Comparison of ENCODE assay signal across 13 cellular contexts in genomic region chr9:77883846-77884771, GRCh38.
DNase-seq lines count a peak whose midpoint lies in the region; ATAC-seq, FAIRE-seq and TF ChIP-seq lines count a peak whose summit lies in the region.
"Had no signal": no experiment of that assay in that cellular context is flagged by ENCODE, and none has a peak within 500 bp of the region (broad histone marks: within the 10 kb centered on the region; RNA-seq: fewer than 3 reads in every experiment).

No MANE protein-coding gene starts in this region.

- peak overlapping the region in 1 of 3 experiments; percentile 25; a peak in 1 of 7 replicates for H3K27ac Mint-ChIP-seq in H9
- H3K27ac Mint-ChIP-seq: activated naive CD8-positive, alpha-beta T cell had no signal

- no peak overlapping the region for H3K14ac ChIP-seq in H9 (ENCODE audit: insufficient read depth, low read length)

- DNase-seq in EL, result peak; percentile 72
- peak; percentile 90 for DNase-seq in RWPE1 (ENCODE audit: low spot score)
- DNase-seq in endothelial cell of umbilical vein (ENCODE audit: low read depth, low spot score), result no peak
- no peak for DNase-seq in omental fat pad (ENCODE audit: low spot score)
- no peak for DNase-seq in H9
- no peak for DNase-seq in coronary artery (ENCODE audit: low spot score)
- DNase-seq in Karpas-422, result no peak
- DNase-seq: Caco-2, KG1 had no signal

- dilution Hi-C loops in endothelial cell of umbilical vein (cut with MboI; ENCODE audit: extremely low pct_ligation_motif_present, low sequenced_read_pairs), result no loop called here

- H2BK20ac ChIP-seq in H9 (ENCODE audit: low read depth, low read length, poor library complexity, severe bottlenecking), result no peak overlapping the region

- peaks cover 24 to 27% of the 10 kb centered on the region in 2 experiments for H3K4me1 Mint-ChIP-seq in H9

- H2BK12ac ChIP-seq in H9 (ENCODE audit: insufficient read length, low read depth, low read length), result no peak overlapping the region

- H3K36me3 ChIP-seq in endothelial cell of umbilical vein (ENCODE audit: control insufficient read depth in 2 of 2, extremely low read depth in 1 of 2, insufficient read depth in 2 of 2, low read length in 2 of 2), result no peaks in the 10 kb centered on the region
- no peaks in the 10 kb centered on the region for H3K36me3 ChIP-seq in Karpas-422 (ENCODE audit: insufficient read depth, low read length)

- CTCF ChIA-PET in RWPE1 (lab: Yijun Ruan, JAX) (interaction anchor here (0.6 kb wide), 1 partner anchor 14 kb away, joined by 3 read pairs; no protein-coding TSS in a partner anchor), endothelial cell of umbilical vein (lab: Charles Lee) (interaction anchor here (1.0 to 2.2 kb wide), 6 partner anchors 8 to 451 kb away, joined by 3 to 15 read pairs (median 6); no protein-coding TSS in a partner anchor)

- H4K20me1 ChIP-seq in endothelial cell of umbilical vein (replicated peaks; ENCODE audit: control insufficient read depth, extremely low read depth, insufficient read depth, low read length) (peaks cover 2% of the 10 kb centered on the region), H9 (ENCODE audit: control insufficient read depth, insufficient read depth, insufficient read length) (no peaks in the 10 kb centered on the region), Karpas-422 (ENCODE audit: insufficient read depth, low read depth, low read length) (no peaks in the 10 kb centered on the region)

- no peaks in the 10 kb centered on the region for H3K23me2 ChIP-seq in H9 (ENCODE audit: insufficient read length, low read depth, low read length, poor library complexity, severe bottlenecking)

- H3K9me3 Mint-ChIP-seq in H9, result no peaks in the 10 kb centered on the region

- H3K36me3 Mint-ChIP-seq in H9 (ENCODE audit: insufficient read depth in 1 of 3, low read depth in 3 of 3), result no peaks in the 10 kb centered on the region

- no peak overlapping the region for H3K23ac ChIP-seq in H9 (ENCODE audit: insufficient read length, low read depth, low read length)

- H3K27me3 ChIP-seq in endothelial cell of umbilical vein (ENCODE audit: control insufficient read depth in 2 of 2, insufficient read depth in 2 of 2, low read length in 2 of 2) (no peaks in the 10 kb centered on the region), H9 (ENCODE audit: insufficient read depth, low read length) (no peaks in the 10 kb centered on the region), Karpas-422 (ENCODE audit: low read length) (no peaks in the 10 kb centered on the region)

- intact Hi-C loops in endothelial cell of umbilical vein (cut with micrococcal nuclease), result no loop called here

- H2BK15ac ChIP-seq in H9 (ENCODE audit: low read depth, low read length), result no peak overlapping the region

- peak; percentile 42 for FAIRE-seq in endothelial cell of umbilical vein (lab: Jason Lieb, UNC)
- FAIRE-seq: frontal cortex, TTC549 had no signal

- POLR2A ChIA-PET in RWPE1 (lab: Yijun Ruan, JAX; ENCODE audit: low non-redundant PET) (no interaction called here), endothelial cell of umbilical vein (lab: Charles Lee) (no interaction called here)

- H2BK120ac ChIP-seq in H9 (ENCODE audit: low read depth, low read length, poor library complexity, severe bottlenecking), result no peak overlapping the region

- H4K91ac ChIP-seq in H9 (ENCODE audit: insufficient read length, low read depth, low read length), result no peak overlapping the region

- TF ChIP-seq CTCF in RWPE1 (conservative IDR thresholded peaks at IDR 0.05; ENCODE audit: low read depth), result no peak
- no peak for TF ChIP-seq CTCF in endothelial cell of umbilical vein (IDR thresholded peaks at IDR 0.05; ENCODE audit: extremely low read depth in 1 of 2, insufficient read depth in 1 of 2, low read depth in 1 of 2, low read length in 2 of 2)
- no peak for TF ChIP-seq CTCF in omental fat pad (IDR thresholded peaks at IDR 0.05)
- TF ChIP-seq CTCF in H9 (conservative IDR thresholded peaks at IDR 0.05), result no peak
- TF ChIP-seq CTCF in coronary artery (IDR thresholded peaks at IDR 0.05), result no peak

- H3K4me3 ChIP-seq in endothelial cell of umbilical vein (replicated peaks in 1 of 3; ENCODE audit: insufficient read depth in 1 of 3, low read depth in 1 of 3, low read length in 3 of 3) (no peak overlapping the region), coronary artery (no peak overlapping the region), Karpas-422 (ENCODE audit: low read length) (no peak overlapping the region)

- H3K18ac ChIP-seq in H9 (ENCODE audit: insufficient read length, low read depth, low read length), result no peak overlapping the region

- BruUV-seq in endothelial cell of umbilical vein (replicated peaks; lab: Mats Ljungman, UMichigan), result no TSS peak

- no CpG with 5 or more reads among the region's 5 CpGs for WGBS in H9 (ENCODE audit: extremely low coverage, insufficient read length, low lambda C conversion rate)

- H3K56ac ChIP-seq in H9 (ENCODE audit: insufficient read length, low read depth, low read length), result no peak overlapping the region

- no peaks in the 10 kb centered on the region for H3K79me1 ChIP-seq in H9 (ENCODE audit: insufficient read depth, low read depth, low read length, poor library complexity, severe bottlenecking)

- H3K9me1 ChIP-seq in endothelial cell of umbilical vein (replicated peaks; ENCODE audit: control insufficient read depth, extremely low read depth, insufficient read depth, low read length), result no peaks in the 10 kb centered on the region

- no peak overlapping the region for H4K8ac ChIP-seq in H9 (replicated peaks; ENCODE audit: insufficient read length, low read depth, low read length)

- no peak overlapping the region for H3K4ac ChIP-seq in H9 (ENCODE audit: low read depth, low read length)

- no peaks in the 10 kb centered on the region for H3K9me2 ChIP-seq in Karpas-422 (replicated peaks; ENCODE audit: insufficient read depth, low read length)

- no peak for TF ChIP-seq POLR2A in endothelial cell of umbilical vein (IDR thresholded peaks at IDR 0.05; ENCODE audit: low read depth, low read length)

- peaks cover 4% of the 10 kb centered on the region for H3K4me1 ChIP-seq in endothelial cell of umbilical vein (ENCODE audit: control insufficient read depth, extremely low read depth, insufficient read depth, low read length)
- H3K4me1 ChIP-seq in H9 (ENCODE audit: insufficient read depth, low read length), result peaks cover 10% of the 10 kb centered on the region; the same call in 1 of the 2 replicates
- no peaks in the 10 kb centered on the region for H3K4me1 ChIP-seq in Karpas-422 (ENCODE audit: low read length)

- H3K27ac ChIP-seq in RWPE1 (peak overlapping the region; percentile 91), endothelial cell of umbilical vein (ENCODE audit: insufficient read depth, low read depth, low read length) (no peak overlapping the region), H9 (ENCODE audit: insufficient read length, low read depth, low read length) (no peak overlapping the region), coronary artery (peak overlapping the region in 1 of 2 donors; percentile 9), Karpas-422 (ENCODE audit: low read length) (no peak overlapping the region)

- peaks cover 15% of the 10 kb centered on the region for H3K79me2 ChIP-seq in endothelial cell of umbilical vein (ENCODE audit: control insufficient read depth, insufficient read depth, low read length)
- H3K79me2 ChIP-seq in H9 (ENCODE audit: insufficient read depth, low read length), result no peaks in the 10 kb centered on the region
- no peaks in the 10 kb centered on the region for H3K79me2 ChIP-seq in Karpas-422 (ENCODE audit: low read length)

- H3K4me3 Mint-ChIP-seq in H9, result no peak overlapping the region
- H3K4me3 Mint-ChIP-seq: activated naive CD8-positive, alpha-beta T cell had no signal

- H4K5ac ChIP-seq in H9 (ENCODE audit: insufficient read length, low read depth, low read length), result no peak overlapping the region

- H2BK5ac ChIP-seq in H9 (ENCODE audit: insufficient read length, low read length), result no peak overlapping the region

- H2AK5ac ChIP-seq in H9 (ENCODE audit: insufficient read length, low read length), result no peak overlapping the region

- H2AFZ ChIP-seq in endothelial cell of umbilical vein (ENCODE audit: low read depth, low read length) (no peak overlapping the region), H9 (ENCODE audit: low read length) (no peak overlapping the region), Karpas-422 (ENCODE audit: low read length) (no peak overlapping the region)

- ATAC-seq in omental fat pad (ENCODE audit: low FRiP score) (peak; percentile 38), HG03457 (IDR thresholded peaks at IDR 0.05; ENCODE audit: unreplicated experiment) (no peak)

- H3T11ph ChIP-seq in H9 (ENCODE audit: low read length), result no peak overlapping the region

- H3K4me2 ChIP-seq in endothelial cell of umbilical vein (ENCODE audit: insufficient read depth, low read length) (no peak overlapping the region), H9 (ENCODE audit: insufficient read depth, insufficient read length, low read length) (no peak overlapping the region), Karpas-422 (ENCODE audit: low read depth, low read length, poor library complexity, severe bottlenecking) (no peak overlapping the region)

- no peak overlapping the region for H3K9ac ChIP-seq in endothelial cell of umbilical vein (replicated peaks; ENCODE audit: extremely low read depth, insufficient read depth, low read length)
- H3K9ac ChIP-seq in H9 (ENCODE audit: extremely low read depth, insufficient read length, low read length), result no peak overlapping the region
- no peak overlapping the region for H3K9ac ChIP-seq in Karpas-422 (ENCODE audit: low read length)

- H3K9me3 ChIP-seq in endothelial cell of umbilical vein (replicated peaks; ENCODE audit: control insufficient read depth, insufficient read depth, low read length) (no peaks in the 10 kb centered on the region), H9 (ENCODE audit: control insufficient read depth, low read depth, low read length) (no peaks in the 10 kb centered on the region), Karpas-422 (ENCODE audit: low read length) (no peaks in the 10 kb centered on the region)
- H3K9me3 ChIP-seq: Caco-2 had no signal

- H3K27me3 Mint-ChIP-seq in H9 (ENCODE audit: low read depth), result no peaks in the 10 kb centered on the region
- H3K27me3 Mint-ChIP-seq: activated naive CD8-positive, alpha-beta T cell had no signal

TF ChIP-seq in endothelial cell of umbilical vein, 7 proteins besides CTCF, POLR2A, EP300 and RAD21 (continues in another document):
- TF ChIP-seq JUN (IDR thresholded peaks at IDR 0.05; ENCODE audit: borderline replicate concordance, insufficient read depth, insufficient read length, low read depth) (no peak), MAX (IDR thresholded peaks at IDR 0.05; ENCODE audit: insufficient read depth, insufficient read length) (no peak), GATA2 (IDR thresholded peaks at IDR 0.05; ENCODE audit: insufficient read depth, insufficient read length, low read depth, low read length) (no peak), FOS (IDR thresholded peaks at IDR 0.05; ENCODE audit: borderline replicate concordance, insufficient read depth, low read length) (no peak), MYC (IDR thresholded peaks at IDR 0.05; ENCODE audit: low read depth, low read length) (no peak), EZH2 (IDR thresholded peaks at IDR 0.05; ENCODE audit: borderline replicate concordance, low read depth, low read length, severe bottlenecking) (no peak)

Comparison
In these comparisons a context has a peak if more than half of its experiments do, and no peak if none do; other contexts are left out.
1. DNase-seq: peak in EL (single experiment) and RWPE1 (single experiment); none in endothelial cell of umbilical vein (single experiment), omental fat pad (single experiment), H9 (single experiment), coronary artery (single experiment) and Karpas-422 (single experiment).